In genomic region chr1:243842978-243843490, GRCh38 we compare ENCODE assay signal across 9 cellular contexts. TPM values are rescaled to one million over a fixed set of nuclear protein-coding genes. Genes with fewer than 3 reads are reported as not detected.
DNase-seq lines count a peak whose midpoint lies in the region; ATAC-seq, FAIRE-seq and TF ChIP-seq lines count a peak whose summit lies in the region.
"Had no signal": no experiment of that assay in that cellular context is flagged by ENCODE, and none has a peak within 500 bp of the region (broad histone marks: within the 10 kb centered on the region; RNA-seq: fewer than 3 reads in every experiment).

No MANE protein-coding gene starts in this region.

- DNase-seq in fibroblast of gingiva (ENCODE audit: low read depth), result peak; percentile 71
- DNase-seq in renal cortical epithelial cell (ENCODE audit: low read depth), result peak; percentile 89
- DNase-seq in NCI-H146 (lab: John Stamatoyannopoulos, UW), result no peak
- DNase-seq in esophagus squamous epithelium (lab: John Stamatoyannopoulos, UW), result no peak
- DNase-seq in NCI-H1417 (lab: John Stamatoyannopoulos, UW), result no peak

- H3K4me1 ChIP-seq in esophagus squamous epithelium, result peaks cover 0 to 21% (median 2%) of the 10 kb centered on the region in 3 donors

- 56 to 57% methylated on average over 4 of the region's 4 CpGs for WGBS in esophagus squamous epithelium, 2 donors

- H3K36me3 ChIP-seq in esophagus squamous epithelium, result no peaks in the 10 kb centered on the region

- no peaks in the 10 kb centered on the region for H3K27me3 ChIP-seq in esophagus squamous epithelium

- TF ChIP-seq POLR2A in esophagus squamous epithelium (IDR thresholded peaks at IDR 0.05), result no peak

- intact Hi-C loops in esophagus squamous epithelium (cut with DNase I), result no loop called here

- no peak for ATAC-seq in HG02610 (IDR thresholded peaks at IDR 0.05; ENCODE audit: unreplicated experiment)
- ATAC-seq: HCT116 had no signal

- H3K9me3 ChIP-seq in esophagus squamous epithelium, result no peaks in the 10 kb centered on the region

- TF ChIP-seq CTCF in WI38 (IDR thresholded peaks at IDR 0.05; ENCODE audit: low read depth, low read length) (no peak), esophagus squamous epithelium (IDR thresholded peaks at IDR 0.05) (no peak)

- H3K4me3 ChIP-seq in WI38 (ENCODE audit: low read depth, low read length), result peak overlapping the region; percentile 50
- H3K4me3 ChIP-seq in esophagus squamous epithelium, result peak overlapping the region in 1 of 4 donors; percentile 8

- peak; percentile 46 for FAIRE-seq in G401.6 (lab: Jason Lieb, UNC)

- peak overlapping the region in 2 of 4 donors; percentile 49 to 61 for H3K27ac ChIP-seq in esophagus squamous epithelium

RNA-seq across cellular contexts. Expression of gene AKT3, which starts 7.0 kb away (rescaled TPM):
- total RNA-seq in renal cortical epithelial cell (32.3 and 53.2 TPM in 2 replicates), esophagus squamous epithelium (10 to 100 TPM in 2 of 4 donors, 1 to 10 TPM in 2; 2.0 to 32.2 (median 9.3) TPM)

Comparison
In these comparisons a context has a peak if more than half of its experiments do, and no peak if none do; other contexts are left out.
1. DNase-seq: peak in fibroblast of gingiva (single experiment) and renal cortical epithelial cell (single experiment); none in NCI-H146 (single experiment), esophagus squamous epithelium (single experiment) and NCI-H1417 (0 of 3).